In the genomic region with DNA sequence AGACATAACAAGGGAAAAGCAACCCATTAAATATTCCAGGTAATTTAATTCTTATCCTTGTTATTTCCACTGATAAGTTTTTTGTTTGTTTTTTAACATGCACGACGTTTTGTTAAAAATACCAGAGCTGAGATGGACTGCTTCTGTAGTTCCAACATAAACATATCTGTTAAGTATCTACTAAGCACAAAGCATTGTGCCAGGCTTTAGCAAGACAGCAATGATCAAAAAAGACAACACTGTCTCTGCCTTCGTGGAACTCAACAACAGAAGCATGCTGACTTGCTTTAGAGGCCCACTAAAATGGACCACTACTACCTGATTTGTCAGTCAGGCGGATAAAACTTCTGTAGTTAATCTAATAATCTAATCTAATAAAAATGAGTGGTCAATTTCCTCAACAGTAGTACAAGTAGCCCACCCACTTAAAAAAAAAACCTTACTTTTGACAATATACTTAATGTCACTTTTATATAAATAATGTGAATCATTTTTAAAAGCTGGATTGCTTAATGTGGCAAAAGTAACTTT, we compare ENCODE assay signal across 12 cellular contexts. TPM values are rescaled to one million over a fixed set of nuclear protein-coding genes. Genes with fewer than 3 reads are reported as not detected.
A peak's percentile ranks its signal among the peaks of the same experiment; 100 is the strongest.
DNase-seq lines count a peak whose midpoint lies in the region; ATAC-seq and TF ChIP-seq lines count a peak whose summit lies in the region.
"Had no signal": no experiment of that assay in that cellular context is flagged by ENCODE, and none has a peak within 500 bp of the region (broad histone marks: within the 10 kb centered on the region; RNA-seq: fewer than 3 reads in every experiment).

No MANE protein-coding gene starts in this region.

- no peak for DNase-seq in GM06990 (ENCODE audit: extremely low read depth, insufficient read length)
- no peak for DNase-seq in PC-3
- DNase-seq in endodermal cell: no peak
- no peak for DNase-seq in stimulated activated CD4-positive, alpha-beta T cell treated with anti-CD3 and anti-CD28 coated beads, Interleukin-2, amount 100 ng/mL, for 48 hours
- DNase-seq: activated CD4-positive, alpha-beta T cell treated with anti-CD3 and anti-CD28 coated beads for 4 hours; NCI-H1436 treated with DMSO at 0.1 percent for 48 hours; stimulated activated CD4-positive, alpha-beta T cell treated with anti-CD3 and anti-CD28 coated beads, Interleukin-12 subunit alpha, Interleukin-12 subunit beta, amount 100 ng/mL, for 4 hours; stomach had no signal

- H3K27ac ChIP-seq in PC-3 (ENCODE audit: low read length) (no peak overlapping the region), endodermal cell (ENCODE audit: low read depth, low read length) (no peak overlapping the region), parathyroid adenoma (no peak overlapping the region)
- H3K27ac ChIP-seq: gastroesophageal sphincter, stomach had no signal

- H3K27ac Mint-ChIP-seq in endodermal cell: no peak overlapping the region

- BruUV-seq in PC-3 (replicated peaks; lab: Mats Ljungman, UMichigan): no TSS peak

- POLR2A ChIA-PET in PC-3 (lab: Charles Lee; ENCODE audit: unreplicated experiment): interaction anchor here (0.6 kb wide), 1 partner anchor 13 kb away, joined by 4 read pairs; no protein-coding TSS in a partner anchor

- no peaks in the 10 kb centered on the region for H3K27me3 Mint-ChIP-seq in endodermal cell (ENCODE audit: insufficient read depth)

- no peaks in the 10 kb centered on the region for H3F3A ChIP-seq in PC-3 (ENCODE audit: low read length, unreplicated experiment)

- CTCF ChIA-PET in PC-3 (lab: Charles Lee): no interaction called here

- no peaks in the 10 kb centered on the region for H3K9me3 Mint-ChIP-seq in endodermal cell

- intact Hi-C loops in PC-3 (cut with micrococcal nuclease): loop anchor here (5.0 kb wide), 1 partner anchor 91 kb away; no protein-coding TSS in a partner anchor

- H3K9me3 ChIP-seq in PC-3 (ENCODE audit: low read length): no peaks in the 10 kb centered on the region
- H3K9me3 ChIP-seq in endodermal cell (ENCODE audit: control insufficient read depth, low read length): no peaks in the 10 kb centered on the region
- no peaks in the 10 kb centered on the region for H3K9me3 ChIP-seq in parathyroid adenoma (ENCODE audit: control insufficient read depth, low read length)
- H3K9me3 ChIP-seq: gastroesophageal sphincter, stomach had no signal

- H3K27me3 ChIP-seq in GM06990 (replicated peaks; ENCODE audit: control insufficient read depth, insufficient read depth, low read length) (no peaks in the 10 kb centered on the region), PC-3 (ENCODE audit: low read length) (no peaks in the 10 kb centered on the region), endodermal cell (ENCODE audit: control insufficient read depth, insufficient read depth, low read length, poor library complexity, severe bottlenecking) (no peaks in the 10 kb centered on the region), parathyroid adenoma (ENCODE audit: control insufficient read depth, insufficient read depth, low read length) (no peaks in the 10 kb centered on the region)
- H3K27me3 ChIP-seq: gastroesophageal sphincter, stomach had no signal

- H3K79me2 ChIP-seq in PC-3 (ENCODE audit: low read length): peaks cover 86% of the 10 kb centered on the region
- peaks cover 29% of the 10 kb centered on the region for H3K79me2 ChIP-seq in parathyroid adenoma

- 80% methylated on average over 3 to 4 of the region's 4 CpGs for WGBS in endodermal cell (ENCODE audit: insufficient coverage in 1 of 2, insufficient read length in 1 of 2), 2 experiments

- H3K9me2 ChIP-seq in PC-3 (replicated peaks; ENCODE audit: low read length): no peaks in the 10 kb centered on the region

- H3K4me3 ChIP-seq in GM06990 (replicated peaks; ENCODE audit: low read depth, low read length): peak overlapping the region; percentile 33
- H3K4me3 ChIP-seq in PC-3 (ENCODE audit: low read length): peak overlapping the region; percentile 97; the same call in 1 of the 2 replicates
- peak overlapping the region; percentile 92 for H3K4me3 ChIP-seq in endodermal cell (ENCODE audit: low read length)
- no peak overlapping the region for H3K4me3 ChIP-seq in parathyroid adenoma (ENCODE audit: low read depth, low read length)

- H3K4me2 ChIP-seq in PC-3 (ENCODE audit: low read length): peak overlapping the region; percentile 90
- peak overlapping the region; percentile 15 for H3K4me2 ChIP-seq in parathyroid adenoma (ENCODE audit: low read length)

- peaks cover 27% of the 10 kb centered on the region for H3K4me1 ChIP-seq in PC-3 (ENCODE audit: insufficient read depth, low read length)
- H3K4me1 ChIP-seq in endodermal cell (ENCODE audit: control insufficient read depth, insufficient read depth, low read length): peaks cover 10% of the 10 kb centered on the region
- peaks cover 4% of the 10 kb centered on the region for H3K4me1 ChIP-seq in parathyroid adenoma

- no peak overlapping the region; the same call in 1 of the 2 replicates for H3K9ac ChIP-seq in PC-3 (ENCODE audit: low read length)
- no peak overlapping the region for H3K9ac ChIP-seq in endodermal cell (ENCODE audit: extremely low read depth, low read length, poor library complexity, severe bottlenecking)
- H3K9ac ChIP-seq in parathyroid adenoma: no peak overlapping the region

- H4K20me1 ChIP-seq in PC-3 (ENCODE audit: low read length): peaks cover 70% of the 10 kb centered on the region

- ATAC-seq in PC-3 (no peak), HG02938 (IDR thresholded peaks at IDR 0.05; ENCODE audit: unreplicated experiment) (no peak), GM21390 (IDR thresholded peaks at IDR 0.05; ENCODE audit: unreplicated experiment) (no peak)
- ATAC-seq: gastroesophageal sphincter had no signal

- TF ChIP-seq CTCF in GM06990 (IDR thresholded peaks at IDR 0.05; ENCODE audit: insufficient read depth, low read length, poor library complexity, severe bottlenecking) (no peak), PC-3 (conservative IDR thresholded peaks at IDR 0.05; ENCODE audit: low read depth, low read length) (no peak), endodermal cell (conservative IDR thresholded peaks at IDR 0.05) (no peak), parathyroid adenoma (IDR thresholded peaks at IDR 0.05) (no peak)

- H2AFZ ChIP-seq in PC-3 (ENCODE audit: low read length): no peak overlapping the region
- H2AFZ ChIP-seq in parathyroid adenoma: no peak overlapping the region

- peaks cover 46% of the 10 kb centered on the region for H3K4me1 Mint-ChIP-seq in endodermal cell

- no peaks in the 10 kb centered on the region for H3K36me3 Mint-ChIP-seq in endodermal cell (ENCODE audit: low read depth)

- H3K36me3 ChIP-seq in GM06990 (ENCODE audit: control insufficient read depth, insufficient read depth, low read length) (no peaks in the 10 kb centered on the region), PC-3 (ENCODE audit: low read depth, low read length) (no peaks in the 10 kb centered on the region), endodermal cell (ENCODE audit: control insufficient read depth, insufficient read depth, low read length) (no peaks in the 10 kb centered on the region), parathyroid adenoma (ENCODE audit: control insufficient read depth, insufficient read depth, low read length) (no peaks in the 10 kb centered on the region)
- H3K36me3 ChIP-seq: gastroesophageal sphincter, stomach had no signal

- H3K4me3 Mint-ChIP-seq in endodermal cell: no peak overlapping the region

RNA-seq across cellular contexts. Expression of a gene that starts 3.1 kb away (rescaled TPM):
- total RNA-seq in PC-3 (2014; rRNA removed) (13.8 and 14.9 TPM in 2 replicates), endodermal cell (10 to 100 TPM; 35.9 to 40.7 TPM)
- 47.2 TPM for polyA plus RNA-seq in endodermal cell (2013, experiment 1 of 2)
- polyA plus RNA-seq in endodermal cell (2013, experiment 2 of 2): 48.1 TPM
